ENCODE assay signal across 9 cellular contexts in genomic region chr9:78280982-78281668, GRCh38. TPM values are rescaled to one million over a fixed set of nuclear protein-coding genes. Genes with fewer than 3 reads are reported as not detected.
DNase-seq lines count a peak whose midpoint lies in the region; ATAC-seq lines count a peak whose summit lies in the region.
"Had no signal": no experiment of that assay in that cellular context is flagged by ENCODE, and none has a peak within 500 bp of the region (broad histone marks: within the 10 kb centered on the region; RNA-seq: fewer than 3 reads in every experiment).

No MANE protein-coding gene starts in this region.

- H3K4me3 Mint-ChIP-seq in activated T-helper 1 cell treated with anti-CD3 and anti-CD28 coated beads, Interleukin-12 subunit alpha, Interleukin-12 subunit beta, Interleukin-2, Interleukin-4 antibody, amounts not matched to agents 30 ng/mL and 10 ng/mL and 1 ng/mL, durations not matched to agents 14 hours and 24 hours and 36 hours: no peak overlapping the region
- H3K4me3 Mint-ChIP-seq in CD8-positive, alpha-beta memory T cell: no peak overlapping the region

- DNase-seq in EH (ENCODE audit: low read depth): peak; percentile 55
- DNase-seq in astrocyte of the hippocampus (ENCODE audit: low read depth, low spot score): peak; percentile 86
- DNase-seq in left ventricle myocardium superior: peak; percentile 89
- peak; percentile 47 for DNase-seq in putamen (ENCODE audit: low spot score)
- DNase-seq in A172 (ENCODE audit: low spot score): no peak
- DNase-seq in activated T-helper 1 cell treated with anti-CD3 and anti-CD28 coated beads, Interleukin-12 subunit alpha, Interleukin-12 subunit beta, Interleukin-2, Interleukin-4 antibody, amounts not matched to agents 30 ng/mL and 10 ng/mL and 1 ng/mL, durations not matched to agents 14 hours and 24 hours and 36 hours (ENCODE audit: low spot score): no peak
- no peak for DNase-seq in CD8-positive, alpha-beta memory T cell
- DNase-seq: NCI-H1417 treated with DMSO at 0.1 percent for 48 hours had no signal

- CTCF ChIA-PET in CD8-positive, alpha-beta memory T cell (lab: Charles Lee): no interaction called here

- no peak overlapping the region for H3K4me3 ChIP-seq in CD8-positive, alpha-beta memory T cell (ENCODE audit: low read length)

- H3K36me3 ChIP-seq in CD8-positive, alpha-beta memory T cell (ENCODE audit: insufficient read depth, low read length): no peaks in the 10 kb centered on the region

- H3K27me3 ChIP-seq in CD8-positive, alpha-beta memory T cell (ENCODE audit: insufficient read depth, low read length, poor library complexity, severe bottlenecking): no peaks in the 10 kb centered on the region

- H3K4me1 ChIP-seq in CD8-positive, alpha-beta memory T cell (ENCODE audit: insufficient read depth, low read length): no peaks in the 10 kb centered on the region

- H3K27ac Mint-ChIP-seq in activated T-helper 1 cell treated with anti-CD3 and anti-CD28 coated beads, Interleukin-12 subunit alpha, Interleukin-12 subunit beta, Interleukin-2, Interleukin-4 antibody, amounts not matched to agents 30 ng/mL and 10 ng/mL and 1 ng/mL, durations not matched to agents 14 hours and 24 hours and 36 hours: no peak overlapping the region
- no peak overlapping the region for H3K27ac Mint-ChIP-seq in CD8-positive, alpha-beta memory T cell

- H3K9me3 ChIP-seq in CD8-positive, alpha-beta memory T cell (ENCODE audit: low read length): no peaks in the 10 kb centered on the region

- POLR2A ChIA-PET in CD8-positive, alpha-beta memory T cell (lab: Charles Lee): no interaction called here

- H3K9me3 Mint-ChIP-seq in activated T-helper 1 cell treated with anti-CD3 and anti-CD28 coated beads, Interleukin-12 subunit alpha, Interleukin-12 subunit beta, Interleukin-2, Interleukin-4 antibody, amounts not matched to agents 30 ng/mL and 10 ng/mL and 1 ng/mL, durations not matched to agents 14 hours and 24 hours and 36 hours: no peaks in the 10 kb centered on the region
- peaks cover 0 to 2% (median 0%) of the 10 kb centered on the region in 5 donors for H3K9me3 Mint-ChIP-seq in CD8-positive, alpha-beta memory T cell

- H3K36me3 Mint-ChIP-seq in activated T-helper 1 cell treated with anti-CD3 and anti-CD28 coated beads, Interleukin-12 subunit alpha, Interleukin-12 subunit beta, Interleukin-2, Interleukin-4 antibody, amounts not matched to agents 30 ng/mL and 10 ng/mL and 1 ng/mL, durations not matched to agents 14 hours and 24 hours and 36 hours (ENCODE audit: low read depth): no peaks in the 10 kb centered on the region
- no peaks in the 10 kb centered on the region for H3K36me3 Mint-ChIP-seq in CD8-positive, alpha-beta memory T cell

- H3K4me1 Mint-ChIP-seq in activated T-helper 1 cell treated with anti-CD3 and anti-CD28 coated beads, Interleukin-12 subunit alpha, Interleukin-12 subunit beta, Interleukin-2, Interleukin-4 antibody, amounts not matched to agents 30 ng/mL and 10 ng/mL and 1 ng/mL, durations not matched to agents 14 hours and 24 hours and 36 hours (ENCODE audit: low read depth): peaks cover 6% of the 10 kb centered on the region
- peaks cover 0 to 8% (median 0%) of the 10 kb centered on the region in 3 donors for H3K4me1 Mint-ChIP-seq in CD8-positive, alpha-beta memory T cell

- no peak overlapping the region for H3K27ac ChIP-seq in CD8-positive, alpha-beta memory T cell (ENCODE audit: low read depth, low read length)

- H3K27me3 Mint-ChIP-seq in activated T-helper 1 cell treated with anti-CD3 and anti-CD28 coated beads, Interleukin-12 subunit alpha, Interleukin-12 subunit beta, Interleukin-2, Interleukin-4 antibody, amounts not matched to agents 30 ng/mL and 10 ng/mL and 1 ng/mL, durations not matched to agents 14 hours and 24 hours and 36 hours (ENCODE audit: insufficient read depth): peaks cover 4% of the 10 kb centered on the region
- H3K27me3 Mint-ChIP-seq in CD8-positive, alpha-beta memory T cell: peaks cover 0 to under 1% of the 10 kb centered on the region in 2 donors

- intact Hi-C loops in left ventricle myocardium superior (cut with micrococcal nuclease): no loop called here
- intact Hi-C loops in activated T-helper 1 cell treated with anti-CD3 and anti-CD28 coated beads, Interleukin-12 subunit alpha, Interleukin-12 subunit beta, Interleukin-2, Interleukin-4 antibody, amounts not matched to agents 30 ng/mL and 10 ng/mL and 1 ng/mL, durations not matched to agents 14 hours and 24 hours and 36 hours (cut with micrococcal nuclease): no loop called here

- ATAC-seq in left ventricle myocardium superior (peak; percentile 97), GM21576 (IDR thresholded peaks at IDR 0.05; ENCODE audit: unreplicated experiment) (no peak)

RNA-seq across cellular contexts. Expression of gene PSAT1, which starts 15.8 kb away (rescaled TPM):
- total RNA-seq in left ventricle myocardium superior: 0.79 TPM
- total RNA-seq in A172 (2014; rRNA removed; shearing (Covaris generic)): 147 and 182 TPM in 2 replicates
- 85.7 and 91.8 TPM in 2 replicates for total RNA-seq in activated T-helper 1 cell treated with anti-CD3 and anti-CD28 coated beads, Interleukin-12 subunit alpha, Interleukin-12 subunit beta, Interleukin-2, Interleukin-4 antibody, amounts not matched to agents 30 ng/mL and 10 ng/mL and 1 ng/mL, durations not matched to agents 14 hours and 24 hours and 36 hours
- 10 to 100 TPM; 89.0 to 93.4 TPM for total RNA-seq in CD8-positive, alpha-beta memory T cell
- polyA plus RNA-seq in CD8-positive, alpha-beta memory T cell: 11.6 TPM

RNA-seq across cellular contexts. Expression of gene CEP78, which starts 45.2 kb away (rescaled TPM):
- total RNA-seq in left ventricle myocardium superior: 3.6 TPM
- 57.7 and 63.7 TPM in 2 replicates for total RNA-seq in A172 (2014; rRNA removed; shearing (Covaris generic))
- total RNA-seq in activated T-helper 1 cell treated with anti-CD3 and anti-CD28 coated beads, Interleukin-12 subunit alpha, Interleukin-12 subunit beta, Interleukin-2, Interleukin-4 antibody, amounts not matched to agents 30 ng/mL and 10 ng/mL and 1 ng/mL, durations not matched to agents 14 hours and 24 hours and 36 hours: 35.2 and 41.1 TPM in 2 replicates
- 10 to 100 TPM; 37.9 to 44.1 TPM for total RNA-seq in CD8-positive, alpha-beta memory T cell
- polyA plus RNA-seq in CD8-positive, alpha-beta memory T cell: 29.4 TPM

Comparison
In these comparisons a context has a peak if more than half of its experiments do, and no peak if none do; other contexts are left out.
1. DNase-seq: peak in EH (single experiment), astrocyte of the hippocampus (single experiment), left ventricle myocardium superior (single experiment) and putamen (single experiment); none in A172 (single experiment), activated T-helper 1 cell treated with anti-CD3 and anti-CD28 coated beads, Interleukin-12 subunit alpha, Interleukin-12 subunit beta, Interleukin-2, Interleukin-4 antibody, amounts not matched to agents 30 ng/mL and 10 ng/mL and 1 ng/mL, durations not matched to agents 14 hours and 24 hours and 36 hours (single experiment) and CD8-positive, alpha-beta memory T cell (0 of 5).
2. RNA of gene PSAT1, which starts 15.8 kb away (total RNA-seq): 147 to 182 TPM in A172, 89.0 to 93.4 TPM in CD8-positive, alpha-beta memory T cell and 85.7 to 91.8 TPM in activated T-helper 1 cell treated with anti-CD3 and anti-CD28 coated beads, Interleukin-12 subunit alpha, Interleukin-12 subunit beta, Interleukin-2, Interleukin-4 antibody, amounts not matched to agents 30 ng/mL and 10 ng/mL and 1 ng/mL, durations not matched to agents 14 hours and 24 hours and 36 hours; 0.79 TPM in left ventricle myocardium superior (single experiment); every median in the first group is over 10 times any median in the second.